ENCODE assay signal across 8 cellular contexts in the genomic region with DNA sequence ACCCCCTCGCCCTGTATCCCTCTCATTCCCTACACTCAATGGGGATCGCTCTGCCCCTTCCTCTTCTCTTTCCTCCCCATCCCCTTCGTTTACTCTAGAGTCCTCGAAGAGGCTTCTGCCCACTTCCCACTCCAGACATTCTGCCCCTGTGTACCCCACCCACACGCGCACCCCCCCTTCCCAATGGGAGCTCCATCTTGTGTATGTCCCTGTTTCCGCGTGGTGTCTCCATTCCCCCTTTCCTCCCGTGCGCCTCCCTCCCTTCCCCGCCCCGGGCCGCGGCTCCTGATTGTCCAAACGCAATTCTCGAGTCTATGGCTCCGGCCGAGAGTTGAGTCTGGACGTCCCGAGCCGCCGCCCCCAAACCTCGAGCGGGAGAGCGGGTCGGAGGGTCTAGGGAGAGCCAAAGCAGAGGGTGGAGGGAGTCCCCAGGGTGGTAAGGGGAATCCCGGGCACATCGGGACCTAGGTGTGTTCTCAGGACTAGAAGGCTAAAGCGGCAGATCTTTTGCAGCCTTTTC. TPM values are rescaled to one million over a fixed set of nuclear protein-coding genes. Genes with fewer than 3 reads are reported as not detected.
DNase-seq lines count a peak whose midpoint lies in the region; ATAC-seq and TF ChIP-seq lines count a peak whose summit lies in the region.

No MANE protein-coding gene starts in this region.

- peaks cover 2% of the 10 kb centered on the region for H3K27me3 Mint-ChIP-seq in activated T-cell treated with anti-CD3 and anti-CD28 coated beads, Interleukin-2, amount 50 U/mL, for 24 hours

- ATAC-seq in HG02885 (IDR thresholded peaks at IDR 0.05; ENCODE audit: poor library complexity, unreplicated experiment): no peak
- ATAC-seq in HG02588 (IDR thresholded peaks at IDR 0.05; ENCODE audit: unreplicated experiment): no peak
- no peak for ATAC-seq in GM21367 (IDR thresholded peaks at IDR 0.05; ENCODE audit: unreplicated experiment)

- H3K27ac ChIP-seq in SK-N-SH (ENCODE audit: low read depth in 2 of 2, low read length in 1 of 2) (peak overlapping the region; percentile 88 to 91), mucosa of rectum (ENCODE audit: low read depth in 2 of 2, low read length in 2 of 2) (peak overlapping the region; percentile 87 to 91)

- no peaks in the 10 kb centered on the region for H3K9me2 ChIP-seq in SK-N-SH

- peak overlapping the region; percentile 95 for H3K9ac ChIP-seq in SK-N-SH
- peak overlapping the region; percentile 97 to 98 for H3K9ac ChIP-seq in mucosa of rectum (ENCODE audit: low read depth in 1 of 2, low read length in 2 of 2)

- peak overlapping the region; percentile 96 for H3K4me2 ChIP-seq in SK-N-SH

- peak overlapping the region; percentile 86 for H2AFZ ChIP-seq in SK-N-SH (ENCODE audit: low read depth)

- H3K4me1 ChIP-seq in SK-N-SH (ENCODE audit: control insufficient read depth in 1 of 2, insufficient read depth in 2 of 2, low read depth in 1 of 2, low read length in 1 of 2): peaks cover 19 to 35% of the 10 kb centered on the region in 2 experiments
- peaks cover 19 to 25% of the 10 kb centered on the region in 2 donors for H3K4me1 ChIP-seq in mucosa of rectum (ENCODE audit: control insufficient read depth in 2 of 2, insufficient read depth in 2 of 2, low read length in 2 of 2)

- peak overlapping the region; percentile 85 for H3K27ac Mint-ChIP-seq in activated T-cell treated with anti-CD3 and anti-CD28 coated beads, Interleukin-2, amount 50 U/mL, for 24 hours

- TF ChIP-seq RAD21 in SK-N-SH (IDR thresholded peaks at IDR 0.05; ENCODE audit: low read length): no peak

- H3K9me3 ChIP-seq in SK-N-SH (no peaks in the 10 kb centered on the region), mucosa of rectum (ENCODE audit: control insufficient read depth in 2 of 2, low read length in 2 of 2) (no peaks in the 10 kb centered on the region)

- peaks cover 68% of the 10 kb centered on the region for H3K36me3 Mint-ChIP-seq in activated T-cell treated with anti-CD3 and anti-CD28 coated beads, Interleukin-2, amount 50 U/mL, for 24 hours (ENCODE audit: low read depth)

- TF ChIP-seq EP300 in SK-N-SH (IDR thresholded peaks at IDR 0.05; ENCODE audit: borderline replicate concordance in 1 of 2, low read depth in 1 of 2, low read length in 1 of 2): no peak

- DNase-seq in activated T-cell treated with anti-CD3 and anti-CD28 coated beads, Interleukin-2, amount 50 U/mL, for 24 hours: no peak
- DNase-seq in activated T-cell treated with anti-CD3 and anti-CD28 coated beads, Interleukin-2, amount 50 U/mL, for 48 hours: no peak
- DNase-seq in SK-N-SH (peak; percentile 81), epidermal melanocyte (ENCODE audit: insufficient read length, low spot score) (peak; percentile 60)

- peak overlapping the region; percentile 81 for H3K4me3 Mint-ChIP-seq in activated T-cell treated with anti-CD3 and anti-CD28 coated beads, Interleukin-2, amount 50 U/mL, for 24 hours

- H3K9me3 Mint-ChIP-seq in activated T-cell treated with anti-CD3 and anti-CD28 coated beads, Interleukin-2, amount 50 U/mL, for 24 hours: no peaks in the 10 kb centered on the region

- POLR2A ChIA-PET in SK-N-SH (lab: Yijun Ruan, JAX): interaction anchor here (1.0 to 2.4 kb wide), 3 partner anchors 8 to 64 kb away, joined by 3 to 18 read pairs (median 9); a partner anchor contains a TSS

- H4K20me1 ChIP-seq in SK-N-SH (ENCODE audit: insufficient read depth): no peaks in the 10 kb centered on the region

- CTCF ChIA-PET in SK-N-SH (lab: Yijun Ruan, JAX): interaction anchor here (1.0 to 3.4 kb wide), 5 partner anchors 9 to 193 kb away, joined by 3 to 27 read pairs (median 5); no protein-coding TSS in a partner anchor

- H3K36me3 ChIP-seq in SK-N-SH (replicated peaks in 1 of 2; ENCODE audit: control insufficient read depth in 1 of 2, insufficient read depth in 2 of 2, low read length in 1 of 2) (peaks cover 18 to 31% of the 10 kb centered on the region in 2 experiments), mucosa of rectum (ENCODE audit: control insufficient read depth in 2 of 2, insufficient read depth in 2 of 2, low read length in 2 of 2) (peaks cover 20 to 22% of the 10 kb centered on the region in 2 donors)

- H3K79me2 ChIP-seq in SK-N-SH (ENCODE audit: insufficient read depth): peaks cover 28% of the 10 kb centered on the region

- TF ChIP-seq CTCF in SK-N-SH (IDR thresholded peaks at IDR 0.05): no peak

- H3K4me3 ChIP-seq in SK-N-SH (ENCODE audit: low read depth in 2 of 2, low read length in 1 of 2) (peak overlapping the region; percentile 90 to 94), mucosa of rectum (ENCODE audit: low read length in 2 of 2) (peak overlapping the region; percentile 72 to 90)

- peaks cover 21% of the 10 kb centered on the region for H3F3A ChIP-seq in SK-N-SH (replicated peaks; ENCODE audit: insufficient read depth)

- no peaks in the 10 kb centered on the region for H3K27me3 ChIP-seq in SK-N-SH (ENCODE audit: insufficient read depth)
- peaks cover 0 to 6% of the 10 kb centered on the region in 2 donors for H3K27me3 ChIP-seq in mucosa of rectum (ENCODE audit: control insufficient read depth in 2 of 2, insufficient read depth in 2 of 2, low read length in 2 of 2)

- H3K4me1 Mint-ChIP-seq in activated T-cell treated with anti-CD3 and anti-CD28 coated beads, Interleukin-2, amount 50 U/mL, for 24 hours (ENCODE audit: low read depth): peaks cover 60% of the 10 kb centered on the region

- WGBS in SK-N-SH (ENCODE audit: low lambda C conversion rate): 3% methylated on average over 29 of the region's 29 CpGs

TF ChIP-seq in SK-N-SH, 30 proteins besides CTCF, POLR2A, EP300 and RAD21 (continues in another document):
- TF ChIP-seq TEAD4 (IDR thresholded peaks at IDR 0.05; ENCODE audit: borderline replicate concordance, insufficient read depth): no peak
- TF ChIP-seq, protein P1, sequence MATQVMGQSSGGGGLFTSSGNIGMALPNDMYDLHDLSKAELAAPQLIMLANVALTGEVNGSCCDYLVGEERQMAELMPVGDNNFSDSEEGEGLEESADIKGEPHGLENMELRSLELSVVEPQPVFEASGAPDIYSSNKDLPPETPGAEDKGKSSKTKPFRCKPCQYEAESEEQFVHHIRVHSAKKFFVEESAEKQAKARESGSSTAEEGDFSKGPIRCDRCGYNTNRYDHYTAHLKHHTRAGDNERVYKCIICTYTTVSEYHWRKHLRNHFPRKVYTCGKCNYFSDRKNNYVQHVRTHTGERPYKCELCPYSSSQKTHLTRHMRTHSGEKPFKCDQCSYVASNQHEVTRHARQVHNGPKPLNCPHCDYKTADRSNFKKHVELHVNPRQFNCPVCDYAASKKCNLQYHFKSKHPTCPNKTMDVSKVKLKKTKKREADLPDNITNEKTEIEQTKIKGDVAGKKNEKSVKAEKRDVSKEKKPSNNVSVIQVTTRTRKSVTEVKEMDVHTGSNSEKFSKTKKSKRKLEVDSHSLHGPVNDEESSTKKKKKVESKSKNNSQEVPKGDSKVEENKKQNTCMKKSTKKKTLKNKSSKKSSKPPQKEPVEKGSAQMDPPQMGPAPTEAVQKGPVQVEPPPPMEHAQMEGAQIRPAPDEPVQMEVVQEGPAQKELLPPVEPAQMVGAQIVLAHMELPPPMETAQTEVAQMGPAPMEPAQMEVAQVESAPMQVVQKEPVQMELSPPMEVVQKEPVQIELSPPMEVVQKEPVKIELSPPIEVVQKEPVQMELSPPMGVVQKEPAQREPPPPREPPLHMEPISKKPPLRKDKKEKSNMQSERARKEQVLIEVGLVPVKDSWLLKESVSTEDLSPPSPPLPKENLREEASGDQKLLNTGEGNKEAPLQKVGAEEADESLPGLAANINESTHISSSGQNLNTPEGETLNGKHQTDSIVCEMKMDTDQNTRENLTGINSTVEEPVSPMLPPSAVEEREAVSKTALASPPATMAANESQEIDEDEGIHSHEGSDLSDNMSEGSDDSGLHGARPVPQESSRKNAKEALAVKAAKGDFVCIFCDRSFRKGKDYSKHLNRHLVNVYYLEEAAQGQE (IDR thresholded peaks at IDR 0.05; ENCODE audit: low read depth, low read length): 0 out of 2 replicates have a peak, but pooled peaks have one; percentile 1
- TF ChIP-seq, protein P2, sequence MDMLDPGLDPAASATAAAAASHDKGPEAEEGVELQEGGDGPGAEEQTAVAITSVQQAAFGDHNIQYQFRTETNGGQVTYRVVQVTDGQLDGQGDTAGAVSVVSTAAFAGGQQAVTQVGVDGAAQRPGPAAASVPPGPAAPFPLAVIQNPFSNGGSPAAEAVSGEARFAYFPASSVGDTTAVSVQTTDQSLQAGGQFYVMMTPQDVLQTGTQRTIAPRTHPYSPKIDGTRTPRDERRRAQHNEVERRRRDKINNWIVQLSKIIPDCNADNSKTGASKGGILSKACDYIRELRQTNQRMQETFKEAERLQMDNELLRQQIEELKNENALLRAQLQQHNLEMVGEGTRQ (IDR thresholded peaks at IDR 0.05; ENCODE audit: borderline replicate concordance, low read depth, low read length): no peak
- TF ChIP-seq RFX5 (IDR thresholded peaks at IDR 0.05; ENCODE audit: low read length): no peak
- TF ChIP-seq SMC3 (IDR thresholded peaks at IDR 0.05; ENCODE audit: low read depth, low read length): no peak
- TF ChIP-seq, protein P3, sequence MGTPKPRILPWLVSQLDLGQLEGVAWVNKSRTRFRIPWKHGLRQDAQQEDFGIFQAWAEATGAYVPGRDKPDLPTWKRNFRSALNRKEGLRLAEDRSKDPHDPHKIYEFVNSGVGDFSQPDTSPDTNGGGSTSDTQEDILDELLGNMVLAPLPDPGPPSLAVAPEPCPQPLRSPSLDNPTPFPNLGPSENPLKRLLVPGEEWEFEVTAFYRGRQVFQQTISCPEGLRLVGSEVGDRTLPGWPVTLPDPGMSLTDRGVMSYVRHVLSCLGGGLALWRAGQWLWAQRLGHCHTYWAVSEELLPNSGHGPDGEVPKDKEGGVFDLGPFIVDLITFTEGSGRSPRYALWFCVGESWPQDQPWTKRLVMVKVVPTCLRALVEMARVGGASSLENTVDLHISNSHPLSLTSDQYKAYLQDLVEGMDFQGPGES (IDR thresholded peaks at IDR 0.05; ENCODE audit: low read depth, low read length): no peak
- TF ChIP-seq GATA2 (CRISPR knock-in tag; IDR thresholded peaks at IDR 0.05): no peak

RNA-seq across cellular contexts. Expression of a gene that starts 0.7 kb away (rescaled TPM):
- 55.1 and 61.3 TPM in 2 replicates for polyA plus RNA-seq in SK-N-SH (2012; rRNA removed)
- polyA plus RNA-seq in SK-N-SH (2012; cell fraction: cytosol; rRNA removed): 30.4 and 40.3 TPM in 2 replicates
- polyA plus RNA-seq in SK-N-SH (2012; cell fraction: nucleus; rRNA removed): 158 and 191 TPM in 2 replicates

RNA-seq across cellular contexts. Expression of a gene that starts 3.2 kb away (rescaled TPM):
- polyA plus RNA-seq in SK-N-SH (2012; rRNA removed): 33.5 and 37.5 TPM in 2 replicates
- 21.5 and 28.7 TPM in 2 replicates for polyA plus RNA-seq in SK-N-SH (2012; cell fraction: cytosol; rRNA removed)
- 51.3 and 79.0 TPM in 2 replicates for polyA plus RNA-seq in SK-N-SH (2012; cell fraction: nucleus; rRNA removed)

RNA-seq across cellular contexts. Expression of a gene that starts 7.0 kb away (rescaled TPM):
- polyA plus RNA-seq in SK-N-SH (2012; rRNA removed): 129 and 138 TPM in 2 replicates
- polyA plus RNA-seq in SK-N-SH (2012; cell fraction: cytosol; rRNA removed): 125 and 141 TPM in 2 replicates
- polyA plus RNA-seq in SK-N-SH (2012; cell fraction: nucleus; rRNA removed): 115 and 121 TPM in 2 replicates

RNA-seq across cellular contexts. Expression of a gene that starts 7.2 kb away (rescaled TPM):
- 45.8 and 61.0 TPM in 2 replicates for polyA plus RNA-seq in SK-N-SH (2012; rRNA removed)
- polyA plus RNA-seq in SK-N-SH (2012; cell fraction: cytosol; rRNA removed): 17.8 and 27.5 TPM in 2 replicates
- 154 and 237 TPM in 2 replicates for polyA plus RNA-seq in SK-N-SH (2012; cell fraction: nucleus; rRNA removed)

RNA-seq across cellular contexts. Expression of a gene that starts 15.4 kb away (rescaled TPM):
- polyA plus RNA-seq in SK-N-SH (2012; rRNA removed): 0.99 and 1.1 TPM in 2 replicates
- polyA plus RNA-seq in SK-N-SH (2012; cell fraction: cytosol; rRNA removed): 0.17 and 0.30 TPM in 2 replicates
- polyA plus RNA-seq in SK-N-SH (2012; cell fraction: nucleus; rRNA removed): 11.9 TPM in 2 replicates

Comparison
In these comparisons a context has a peak if more than half of its experiments do, and no peak if none do; other contexts are left out.
1. DNase-seq: peak in SK-N-SH (single experiment) and epidermal melanocyte (single experiment); none in activated T-cell treated with anti-CD3 and anti-CD28 coated beads, Interleukin-2, amount 50 U/mL, for 24 hours (single experiment) and activated T-cell treated with anti-CD3 and anti-CD28 coated beads, Interleukin-2, amount 50 U/mL, for 48 hours (0 of 2).